ENCODE assay signal across 9 cellular contexts in genomic region chr11:692824-693414, GRCh38. TPM values are rescaled to one million over a fixed set of nuclear protein-coding genes. Genes with fewer than 3 reads are reported as not detected.
A peak's percentile ranks its signal among the peaks of the same experiment; 100 is the strongest.
DNase-seq lines count a peak whose midpoint lies in the region; ATAC-seq, FAIRE-seq and TF ChIP-seq lines count a peak whose summit lies in the region.
"Had no signal": no experiment of that assay in that cellular context is flagged by ENCODE, and none has a peak within 500 bp of the region (broad histone marks: within the 10 kb centered on the region; RNA-seq: fewer than 3 reads in every experiment).

No MANE protein-coding gene starts in this region.

- peak overlapping the region; percentile 53; the same call in 1 of the 2 replicates for H3K9ac ChIP-seq in MM.1S (ENCODE audit: low read length)
- peak overlapping the region; percentile 92 to 96 for H3K9ac ChIP-seq in K562 (ENCODE audit: insufficient read depth in 1 of 2, low read depth in 2 of 2, low read length in 2 of 2)

- ATAC-seq in K562 (no peak), HG02973 (IDR thresholded peaks at IDR 0.05; ENCODE audit: unreplicated experiment) (no peak)
- peak; percentile 10 to 45 for ATAC-seq in naive thymus-derived CD8-positive, alpha-beta T cell

- POLR2A ChIA-PET in K562 (lab: Yijun Ruan, JAX) = interaction anchor here (0.6 to 2.6 kb wide), 9 partner anchors 9 to 426 kb away, joined by 3 to 19 read pairs (median 3); partner anchors contain the start of gene TALDO1
- POLR2A ChIA-PET in naive thymus-derived CD8-positive, alpha-beta T cell (lab: Charles Lee) = interaction anchor here (0.7 to 8.7 kb wide), 6 partner anchors 13 to 192 kb away, joined by 3 to 109 read pairs (median 4); partner anchors contain the start of gene IRF7

- H3K36me3 Mint-ChIP-seq in naive thymus-derived CD8-positive, alpha-beta T cell = peaks cover 0 to 10% (median 9%) of the 10 kb centered on the region in 3 donors

- H3K36me3 ChIP-seq in MM.1S (replicated peaks; ENCODE audit: insufficient read depth, low read length) (no peaks in the 10 kb centered on the region), K562 (ENCODE audit: control insufficient read depth, insufficient read depth, low read length) (peaks cover 32% of the 10 kb centered on the region; the same call in 2 of the 3 replicates), BE2C (no peaks in the 10 kb centered on the region; the same call in 1 of the 2 replicates)

- peaks cover 25% of the 10 kb centered on the region for H3K4me1 ChIP-seq in MM.1S (ENCODE audit: low read length)
- H3K4me1 ChIP-seq in K562 (replicated peaks in 1 of 2; ENCODE audit: control insufficient read depth in 2 of 2, insufficient read depth in 2 of 2, low read length in 2 of 2) = peaks cover 36 to 70% of the 10 kb centered on the region in 2 experiments
- no peaks in the 10 kb centered on the region for H3K4me1 ChIP-seq in BE2C

- TF ChIP-seq CTCF in MM.1S (IDR thresholded peaks at IDR 0.05; ENCODE audit: low read length) (no peak), K562 (IDR thresholded peaks at IDR 0.05 in 2 of 3, conservative IDR thresholded peaks at IDR 0.05 in 1 of 3; ENCODE audit: insufficient read depth in 2 of 3, low read depth in 1 of 3, low read length in 3 of 3) (no peak), BE2C (IDR thresholded peaks at IDR 0.05; ENCODE audit: low read depth, low read length) (no peak)

- peaks cover 31% of the 10 kb centered on the region for H3F3A ChIP-seq in MM.1S (ENCODE audit: insufficient read depth, low read length)

- peak overlapping the region; percentile 80 to 99 (median 96) for H3K27ac Mint-ChIP-seq in naive thymus-derived CD8-positive, alpha-beta T cell

- peaks cover 27 to 63% (median 46%) of the 10 kb centered on the region in 4 donors for H3K4me1 Mint-ChIP-seq in naive thymus-derived CD8-positive, alpha-beta T cell

- H3K9me1 ChIP-seq in K562 (ENCODE audit: control insufficient read depth, insufficient read depth, low read length) = peaks cover 4% of the 10 kb centered on the region

- H4K20me1 ChIP-seq in MM.1S (ENCODE audit: insufficient read depth, low read length) = no peaks in the 10 kb centered on the region
- H4K20me1 ChIP-seq in K562 (replicated peaks; ENCODE audit: control insufficient read depth, insufficient read depth, low read length) = peaks cover 6% of the 10 kb centered on the region

- peak overlapping the region; percentile 69 to 88 (median 83) for H3K4me3 Mint-ChIP-seq in naive thymus-derived CD8-positive, alpha-beta T cell

- DNase-seq in CD1c-positive myeloid dendritic cell (ENCODE audit: extremely low spot score) = peak; percentile 29
- peak; percentile 86 for DNase-seq in MM.1S
- peak in 1 of 4 experiments; percentile 37 for DNase-seq in K562 (ENCODE audit: extremely low read depth in 1 of 4, low spot score in 3 of 4)
- peak in 9 of 10 donors; percentile 59 to 89 (median 78) for DNase-seq in naive thymus-derived CD8-positive, alpha-beta T cell
- no peak for DNase-seq in UCSD-AML1 (lab: John Stamatoyannopoulos, UW; ENCODE audit: unreplicated experiment)
- no peak for DNase-seq in GDM1 (lab: John Stamatoyannopoulos, UW)
- no peak for DNase-seq in BE2C

- in situ Hi-C loops in K562 (cut with MboI) = no loop called here

- intact Hi-C loops in K562 (cut with micrococcal nuclease) = loop anchor here (10.0 kb wide), 1 partner anchor 138 kb away; no protein-coding TSS in a partner anchor

- no peak for TF ChIP-seq RAD21 in K562 (CRISPR knock-in tag; conservative IDR thresholded peaks at IDR 0.05 in 1 of 2, IDR thresholded peaks at IDR 0.05 in 1 of 2)

- no peaks in the 10 kb centered on the region for H3K9me3 ChIP-seq in MM.1S (replicated peaks; ENCODE audit: insufficient read depth, low read length)
- no peaks in the 10 kb centered on the region for H3K9me3 ChIP-seq in K562 (replicated peaks; ENCODE audit: control insufficient read depth, insufficient read depth, low read depth, low read length)
- no peaks in the 10 kb centered on the region for H3K9me3 ChIP-seq in BE2C

- H3K4me2 ChIP-seq in MM.1S (ENCODE audit: low read depth, low read length) = peak overlapping the region; percentile 66
- peak overlapping the region; percentile 89 for H3K4me2 ChIP-seq in K562 (ENCODE audit: insufficient read depth, low read length)

- H3K9me3 Mint-ChIP-seq in naive thymus-derived CD8-positive, alpha-beta T cell = no peaks in the 10 kb centered on the region

- H3K27ac ChIP-seq in MM.1S (ENCODE audit: low read length) = peak overlapping the region; percentile 77
- peak overlapping the region; percentile 74 for H3K27ac ChIP-seq in K562 (ENCODE audit: extremely low read depth, low read depth, low read length)

- CTCF ChIA-PET in K562 (lab: Yijun Ruan, JAX; ENCODE audit: low intra/inter-chr PET ratio) = no interaction called here

- H2AFZ ChIP-seq in MM.1S (ENCODE audit: low read length) = no peak overlapping the region
- no peak overlapping the region for H2AFZ ChIP-seq in K562 (ENCODE audit: low read depth, low read length)

- no peak for FAIRE-seq in K562 (lab: Jason Lieb, UNC)
- FAIRE-seq: islet of Langerhans had no signal

- H3K27me3 Mint-ChIP-seq in naive thymus-derived CD8-positive, alpha-beta T cell = no peaks in the 10 kb centered on the region

- peaks cover 70% of the 10 kb centered on the region for H3K79me2 ChIP-seq in MM.1S (ENCODE audit: low read length)
- peaks cover 83% of the 10 kb centered on the region for H3K79me2 ChIP-seq in K562 (ENCODE audit: control insufficient read depth, insufficient read depth, low read length)

- TF ChIP-seq EP300 in K562 (IDR thresholded peaks at IDR 0.05; ENCODE audit: low read length) = no peak

- WGBS in K562 (ENCODE audit: insufficient coverage, low coverage, missing lambda C conversion rate) = 39% methylated on average over 20 of the region's 23 CpGs

- H3K27me3 ChIP-seq in MM.1S (replicated peaks; ENCODE audit: insufficient read depth, low read length) = no peaks in the 10 kb centered on the region
- H3K27me3 ChIP-seq in K562 (ENCODE audit: control insufficient read depth in 2 of 2, insufficient read depth in 2 of 2, low read length in 2 of 2) = no peaks in the 10 kb centered on the region
- no peaks in the 10 kb centered on the region for H3K27me3 ChIP-seq in BE2C

- no peak for TF ChIP-seq POLR2A in K562 (conservative IDR thresholded peaks at IDR 0.05)

- no peaks in the 10 kb centered on the region for H3K9me2 ChIP-seq in MM.1S (replicated peaks; ENCODE audit: insufficient read depth, low read length)

- TSS peak; percentile 51 for BruUV-seq in K562 (replicated peaks; lab: Mats Ljungman, UMichigan)

- peak overlapping the region; percentile 24; the same call in 1 of the 2 replicates for H3K4me3 ChIP-seq in MM.1S (ENCODE audit: low read length)
- peak overlapping the region; percentile 98 for H3K4me3 ChIP-seq in K562
- H3K4me3 ChIP-seq in BE2C (ENCODE audit: low read depth, low read length) = no peak overlapping the region

RNA-seq across cellular contexts. Expression of gene DEAF1, which starts 2.1 kb away (rescaled TPM):
- total RNA-seq in K562 (2011; cell fraction: chromatin; rRNA removed; ENCODE audit: low replicate concordance) = 68.2 and 200 TPM in 2 replicates
- total RNA-seq in K562 (2011; cell fraction: nucleolus; rRNA removed) = 95.7 and 111 TPM in 2 replicates
- total RNA-seq in K562 (2011; cell fraction: nucleoplasm; rRNA removed) = 50.3 and 71.3 TPM in 2 replicates
- total RNA-seq in K562 (2014; rRNA removed) = 46.9 and 58.7 TPM in 2 replicates
- total RNA-seq in K562 (2014; rRNA removed; fragmentation: Illumina TruSeq; extraction: Trizol) = 13.3 and 20.4 TPM in 2 replicates
- total RNA-seq in K562 (2015; rRNA removed; fragmentation: Illumina TruSeq; extraction: Trizol) = 26.8 and 27.3 TPM in 2 replicates
- total RNA-seq in K562 (2021) = 64.2 and 69.1 TPM in 2 replicates
- polyA plus RNA-seq in K562 (2011; rRNA removed) = 27.5 and 39.1 TPM in 2 replicates
- 45.8 and 77.2 TPM in 2 replicates for polyA plus RNA-seq in K562 (2011; cell fraction: cytosol; rRNA removed)
- polyA plus RNA-seq in K562 (2011; cell fraction: nucleus; rRNA removed) = 28.4 and 56.6 TPM in 2 replicates
- polyA plus RNA-seq in K562 (2012) = 33.6 and 47.2 TPM in 2 replicates
- polyA plus RNA-seq in K562 (2014; fragmentation: Illumina TruSeq; extraction: Trizol) = 26.3 and 33.7 TPM in 2 replicates
- 1 to 10 TPM; 2.0 to 3.6 TPM for polyA plus RNA-seq in K562 (2014; fragmentation: Nextera tagmentation; extraction: Ambion mirVana)
- polyA plus RNA-seq in K562 (2014; rRNA removed) = 52.7 and 62.6 TPM in 2 replicates
- polyA minus RNA-seq in K562 (2011; rRNA and poly(A)+ RNA removed) = 16.7 and 25.1 TPM in 2 replicates
- 39.4 and 45.8 TPM in 2 replicates for polyA minus RNA-seq in K562 (2011; cell fraction: cytosol; rRNA and poly(A)+ RNA removed)
- polyA minus RNA-seq in K562 (2011; cell fraction: nucleus; rRNA and poly(A)+ RNA removed) = 22.2 and 28.8 TPM in 2 replicates
- 10 to 100 TPM; 46.5 to 51.0 TPM for total RNA-seq in naive thymus-derived CD8-positive, alpha-beta T cell
- polyA plus RNA-seq in naive thymus-derived CD8-positive, alpha-beta T cell = 10 to 100 TPM; 27.0 to 58.2 (median 27.9) TPM
- polyA plus RNA-seq in BE2C (2012; ENCODE audit: insufficient read depth, insufficient read length, low read depth) = 37.2 TPM

RNA-seq across cellular contexts. Expression of gene TMEM80, which starts 2.7 kb away (rescaled TPM):
- 42.2 and 91.7 TPM in 2 replicates for total RNA-seq in K562 (2011; cell fraction: chromatin; rRNA removed; ENCODE audit: low replicate concordance)
- total RNA-seq in K562 (2011; cell fraction: nucleolus; rRNA removed) = 45.0 and 58.9 TPM in 2 replicates
- total RNA-seq in K562 (2011; cell fraction: nucleoplasm; rRNA removed) = 50.4 and 62.3 TPM in 2 replicates
- 16.9 and 18.4 TPM in 2 replicates for total RNA-seq in K562 (2014; rRNA removed)
- 9.4 and 11.0 TPM in 2 replicates for total RNA-seq in K562 (2014; rRNA removed; fragmentation: Illumina TruSeq; extraction: Trizol)
- total RNA-seq in K562 (2015; rRNA removed; fragmentation: Illumina TruSeq; extraction: Trizol) = 7.8 and 8.8 TPM in 2 replicates
- 14.2 and 14.6 TPM in 2 replicates for total RNA-seq in K562 (2021)
- 26.3 and 30.1 TPM in 2 replicates for polyA plus RNA-seq in K562 (2011; rRNA removed)
- polyA plus RNA-seq in K562 (2011; cell fraction: cytosol; rRNA removed) = 30.7 and 33.7 TPM in 2 replicates
- 51.3 and 73.6 TPM in 2 replicates for polyA plus RNA-seq in K562 (2011; cell fraction: nucleus; rRNA removed)
- polyA plus RNA-seq in K562 (2012) = 22.7 and 27.4 TPM in 2 replicates
- 12.4 and 14.1 TPM in 2 replicates for polyA plus RNA-seq in K562 (2014; fragmentation: Illumina TruSeq; extraction: Trizol)
- polyA plus RNA-seq in K562 (2014; fragmentation: Nextera tagmentation; extraction: Ambion mirVana) = 1 to 10 TPM; 5.1 to 6.3 TPM
- 25.1 and 38.3 TPM in 2 replicates for polyA plus RNA-seq in K562 (2014; rRNA removed)
- 5.0 and 6.4 TPM in 2 replicates for polyA minus RNA-seq in K562 (2011; rRNA and poly(A)+ RNA removed)
- 4.3 and 4.9 TPM in 2 replicates for polyA minus RNA-seq in K562 (2011; cell fraction: cytosol; rRNA and poly(A)+ RNA removed)
- 9.6 and 11.2 TPM in 2 replicates for polyA minus RNA-seq in K562 (2011; cell fraction: nucleus; rRNA and poly(A)+ RNA removed)
- total RNA-seq in naive thymus-derived CD8-positive, alpha-beta T cell = 10 to 100 TPM; 46.0 to 49.2 TPM
- 10 to 100 TPM; 22.2 to 44.6 (median 32.4) TPM for polyA plus RNA-seq in naive thymus-derived CD8-positive, alpha-beta T cell
- 11.7 TPM for polyA plus RNA-seq in BE2C (2012; ENCODE audit: insufficient read depth, insufficient read length, low read depth)

RNA-seq across cellular contexts. Expression of gene EPS8L2, which starts 13.1 kb away (rescaled TPM):
- total RNA-seq in K562 (2011; cell fraction: chromatin; rRNA removed; ENCODE audit: low replicate concordance) = 22.1 and 75.1 TPM in 2 replicates
- 35.8 and 51.2 TPM in 2 replicates for total RNA-seq in K562 (2011; cell fraction: nucleolus; rRNA removed)
- 21.0 and 26.5 TPM in 2 replicates for total RNA-seq in K562 (2011; cell fraction: nucleoplasm; rRNA removed)
- total RNA-seq in K562 (2014; rRNA removed) (13.1 and 17.0 TPM in 2 replicates), K562 (2014; rRNA removed; fragmentation: Illumina TruSeq; extraction: Trizol) (2.5 and 3.7 TPM in 2 replicates), K562 (2015; rRNA removed; fragmentation: Illumina TruSeq; extraction: Trizol) (3.1 and 3.8 TPM in 2 replicates), K562 (2021) (8.6 and 10.4 TPM in 2 replicates)
- polyA plus RNA-seq in K562 (2011; rRNA removed) (12.2 and 19.8 TPM in 2 replicates), K562 (2014; fragmentation: Illumina TruSeq; extraction: Trizol) (3.3 and 5.9 TPM in 2 replicates), K562 (2014; fragmentation: Nextera tagmentation; extraction: Ambion mirVana) (1 to 10 TPM in 1 of 2 experiments, under 1 TPM in 1; 0.75 to 1.2 TPM), K562 (2014; rRNA removed) (10.4 and 16.3 TPM in 2 replicates)
- polyA plus RNA-seq in K562 (2011; cell fraction: cytosol; rRNA removed) = 11.7 and 16.0 TPM in 2 replicates
- 98.5 and 118 TPM in 2 replicates for polyA plus RNA-seq in K562 (2011; cell fraction: nucleus; rRNA removed)
- polyA plus RNA-seq in K562 (2012) = 9.6 and 10.7 TPM in 2 replicates
- polyA minus RNA-seq in K562 (2011; rRNA and poly(A)+ RNA removed) = 3.1 and 5.6 TPM in 2 replicates
- 10.0 and 10.5 TPM in 2 replicates for polyA minus RNA-seq in K562 (2011; cell fraction: cytosol; rRNA and poly(A)+ RNA removed)
- 7.7 and 12.1 TPM in 2 replicates for polyA minus RNA-seq in K562 (2011; cell fraction: nucleus; rRNA and poly(A)+ RNA removed)
- 1 to 10 TPM; 8.2 to 9.7 TPM for total RNA-seq in naive thymus-derived CD8-positive, alpha-beta T cell
- polyA plus RNA-seq in naive thymus-derived CD8-positive, alpha-beta T cell = 10 to 100 TPM in 2 of 3 donors, 1 to 10 TPM in 1; 9.6 to 20.4 (median 14.8) TPM
- polyA plus RNA-seq in BE2C (2012; ENCODE audit: insufficient read depth, insufficient read length, low read depth) = 1.1 TPM

RNA-seq across cellular contexts. Expression of gene TALDO1, which starts 54.3 kb away (rescaled TPM):
- 172 and 310 TPM in 2 replicates for total RNA-seq in K562 (2011; cell fraction: chromatin; rRNA removed; ENCODE audit: low replicate concordance)
- 171 and 194 TPM in 2 replicates for total RNA-seq in K562 (2011; cell fraction: nucleolus; rRNA removed)
- 200 and 202 TPM in 2 replicates for total RNA-seq in K562 (2011; cell fraction: nucleoplasm; rRNA removed)
- total RNA-seq in K562 (2014; rRNA removed) = 507 and 536 TPM in 2 replicates
- 228 and 260 TPM in 2 replicates for total RNA-seq in K562 (2014; rRNA removed; fragmentation: Illumina TruSeq; extraction: Trizol)
- 413 and 441 TPM in 2 replicates for total RNA-seq in K562 (2015; rRNA removed; fragmentation: Illumina TruSeq; extraction: Trizol)
- 541 and 595 TPM in 2 replicates for total RNA-seq in K562 (2021)
- 416 and 427 TPM in 2 replicates for polyA plus RNA-seq in K562 (2011; rRNA removed)
- polyA plus RNA-seq in K562 (2011; cell fraction: cytosol; rRNA removed) = 459 and 498 TPM in 2 replicates
- 247 and 274 TPM in 2 replicates for polyA plus RNA-seq in K562 (2011; cell fraction: nucleus; rRNA removed)
- polyA plus RNA-seq in K562 (2012) = 413 and 492 TPM in 2 replicates
- polyA plus RNA-seq in K562 (2014; fragmentation: Illumina TruSeq; extraction: Trizol) = 400 and 436 TPM in 2 replicates
- 100 to 1,000 TPM; 328 to 492 TPM for polyA plus RNA-seq in K562 (2014; fragmentation: Nextera tagmentation; extraction: Ambion mirVana)
- 520 and 521 TPM in 2 replicates for polyA plus RNA-seq in K562 (2014; rRNA removed)
- 150 and 162 TPM in 2 replicates for polyA minus RNA-seq in K562 (2011; rRNA and poly(A)+ RNA removed)
- polyA minus RNA-seq in K562 (2011; cell fraction: cytosol; rRNA and poly(A)+ RNA removed) = 252 and 295 TPM in 2 replicates
- polyA minus RNA-seq in K562 (2011; cell fraction: nucleus; rRNA and poly(A)+ RNA removed) = 42.5 and 74.1 TPM in 2 replicates
- 100 to 1,000 TPM; 120 to 124 TPM for total RNA-seq in naive thymus-derived CD8-positive, alpha-beta T cell
- 100 to 1,000 TPM; 160 to 173 (median 166) TPM for polyA plus RNA-seq in naive thymus-derived CD8-positive, alpha-beta T cell
- polyA plus RNA-seq in BE2C (2012; ENCODE audit: insufficient read depth, insufficient read length, low read depth) = 216 TPM

RNA-seq across cellular contexts. Expression of gene DRD4, which starts 55.9 kb away (rescaled TPM):
- 0.30 and 1.00 TPM in 2 replicates for total RNA-seq in K562 (2011; cell fraction: chromatin; rRNA removed; ENCODE audit: low replicate concordance)
- 0.67 and 0.79 TPM in 2 replicates for total RNA-seq in K562 (2011; cell fraction: nucleolus; rRNA removed)
- 0.59 and 1.1 TPM in 2 replicates for total RNA-seq in K562 (2011; cell fraction: nucleoplasm; rRNA removed)
- total RNA-seq in K562 (2014; rRNA removed) (0.24 TPM in 1 of 2 replicates, not detected in the other), K562 (2014; rRNA removed; fragmentation: Illumina TruSeq; extraction: Trizol) (not detected in 2 replicates), K562 (2015; rRNA removed; fragmentation: Illumina TruSeq; extraction: Trizol) (0.14 TPM in 1 of 2 replicates, not detected in the other), K562 (2021) (0.95 and 1.4 TPM in 2 replicates)
- polyA plus RNA-seq in K562 (2011; rRNA removed) (0.11 TPM in 1 of 2 replicates, not detected in the other), K562 (2014; fragmentation: Illumina TruSeq; extraction: Trizol) (0.11 TPM in 1 of 2 replicates, not detected in the other), K562 (2014; fragmentation: Nextera tagmentation; extraction: Ambion mirVana) (under 1 TPM in 1 of 2 experiments, not detected in 1; 0.04 TPM), K562 (2014; rRNA removed) (0.27 and 0.49 TPM in 2 replicates)
- polyA plus RNA-seq in K562 (2011; cell fraction: cytosol; rRNA removed) = 0.04 and 0.06 TPM in 2 replicates
- polyA plus RNA-seq in K562 (2011; cell fraction: nucleus; rRNA removed) = 0.60 and 0.70 TPM in 2 replicates
- polyA plus RNA-seq in K562 (2012) = 0.36 and 0.51 TPM in 2 replicates
- polyA minus RNA-seq in K562 (2011; rRNA and poly(A)+ RNA removed) = not detected in 2 replicates
- not detected in 2 replicates for polyA minus RNA-seq in K562 (2011; cell fraction: cytosol; rRNA and poly(A)+ RNA removed)
- polyA minus RNA-seq in K562 (2011; cell fraction: nucleus; rRNA and poly(A)+ RNA removed) = 0.13 and 0.22 TPM in 2 replicates
- 1 to 10 TPM; 1.2 to 1.4 TPM for total RNA-seq in naive thymus-derived CD8-positive, alpha-beta T cell
- not detected for polyA plus RNA-seq in naive thymus-derived CD8-positive, alpha-beta T cell
- 1.9 TPM for polyA plus RNA-seq in BE2C (2012; ENCODE audit: insufficient read depth, insufficient read length, low read depth)

Comparison
In these comparisons a context has a peak if more than half of its experiments do, and no peak if none do; other contexts are left out.
1. DNase-seq: peak in CD1c-positive myeloid dendritic cell (single experiment), MM.1S (single experiment) and naive thymus-derived CD8-positive, alpha-beta T cell (9 of 10); none in UCSD-AML1 (single experiment), GDM1 (single experiment) and BE2C (single experiment).
2. ATAC-seq: peak in naive thymus-derived CD8-positive, alpha-beta T cell (2 of 2); none in K562 (single experiment) and HG02973 (single experiment).